ENCODE assay signal across 27 cellular contexts in genomic region chr1:6753320-6754140, GRCh38. TPM values are rescaled to one million over a fixed set of nuclear protein-coding genes. Genes with fewer than 3 reads are reported as not detected.
DNase-seq lines count a peak whose midpoint lies in the region; ATAC-seq and TF ChIP-seq lines count a peak whose summit lies in the region.
"Had no signal": no experiment of that assay in that cellular context is flagged by ENCODE, and none has a peak within 500 bp of the region (broad histone marks: within the 10 kb centered on the region; RNA-seq: fewer than 3 reads in every experiment).

No MANE protein-coding gene starts in this region.

- H3K27ac Mint-ChIP-seq in glutamatergic neuron (ENCODE audit: unreplicated experiment) = peak overlapping the region; percentile 23
- H3K27ac Mint-ChIP-seq: activated B cell treated with CpG ODN at 0.5 μM for 24 hours; activated CD4-positive, alpha-beta memory T cell treated with anti-CD3 and anti-CD28 coated beads, Interleukin-2, amount 10 ng/mL, durations not matched to agents 7 days and 5 days; CD4-positive, alpha-beta T cell; natural killer cell treated with Interleukin-12 subunit alpha and Interleukin-12 subunit beta and Interleukin-15 and Interleukin-18, amount 100 ng/mL, for 72 hours; T-helper 17 cell had no signal

- H3K4me3 Mint-ChIP-seq in glutamatergic neuron (ENCODE audit: unreplicated experiment) = no peak overlapping the region
- H3K4me3 Mint-ChIP-seq: activated B cell treated with CpG ODN at 0.5 μM for 24 hours; activated CD4-positive, alpha-beta memory T cell treated with anti-CD3 and anti-CD28 coated beads, Interleukin-2, amount 10 ng/mL, durations not matched to agents 7 days and 5 days; CD4-positive, alpha-beta T cell; natural killer cell treated with Interleukin-12 subunit alpha and Interleukin-12 subunit beta and Interleukin-15 and Interleukin-18, amount 100 ng/mL, for 72 hours; T-helper 17 cell had no signal

- TF ChIP-seq CTCF in AG10803 (conservative IDR thresholded peaks at IDR 0.05; ENCODE audit: low read length) (no peak), glutamatergic neuron (IDR thresholded peaks at IDR 0.05; ENCODE audit: partially characterized antibody, unreplicated experiment) (no peak), WERI-Rb-1 (IDR thresholded peaks at IDR 0.05; ENCODE audit: low read depth, low read length) (no peak)

- H3K36me3 ChIP-seq in WERI-Rb-1 = no peaks in the 10 kb centered on the region
- H3K36me3 ChIP-seq: gastroesophageal sphincter, pancreas, right lobe of liver, SJCRH30, vagina had no signal

- no peaks in the 10 kb centered on the region for H3K27me3 ChIP-seq in WERI-Rb-1 (ENCODE audit: insufficient read depth, low read depth, severe bottlenecking)
- H3K27me3 ChIP-seq: gastroesophageal sphincter, pancreas, right lobe of liver, vagina had no signal

- H3K27ac ChIP-seq in WERI-Rb-1 = no peak overlapping the region
- H3K27ac ChIP-seq: gastroesophageal sphincter, pancreas, right lobe of liver, SJCRH30, vagina had no signal

- peaks cover 1% of the 10 kb centered on the region for H3K27me3 Mint-ChIP-seq in glutamatergic neuron (ENCODE audit: unreplicated experiment)

- H3K4me3 ChIP-seq in AG10803 (ENCODE audit: low read length) (no peak overlapping the region), WERI-Rb-1 (ENCODE audit: low read depth, low read length) (no peak overlapping the region)
- H3K4me3 ChIP-seq: gastroesophageal sphincter, pancreas, right lobe of liver, SJCRH30, vagina had no signal

- peaks cover 6% of the 10 kb centered on the region for H3K9me3 Mint-ChIP-seq in glutamatergic neuron (ENCODE audit: unreplicated experiment)
- H3K9me3 Mint-ChIP-seq: activated CD4-positive, alpha-beta memory T cell treated with anti-CD3 and anti-CD28 coated beads, Interleukin-2, amount 10 ng/mL, durations not matched to agents 7 days and 5 days; CD4-positive, alpha-beta T cell; natural killer cell treated with Interleukin-12 subunit alpha and Interleukin-12 subunit beta and Interleukin-15 and Interleukin-18, amount 100 ng/mL, for 72 hours had no signal

- no peaks in the 10 kb centered on the region for H3K36me3 Mint-ChIP-seq in glutamatergic neuron (ENCODE audit: unreplicated experiment)
- H3K36me3 Mint-ChIP-seq: natural killer cell treated with Interleukin-12 subunit alpha and Interleukin-12 subunit beta and Interleukin-15 and Interleukin-18, amount 100 ng/mL, for 72 hours had no signal

- ATAC-seq in HG02588 (IDR thresholded peaks at IDR 0.05; ENCODE audit: unreplicated experiment) = no peak
- no peak for ATAC-seq in HG03457 (IDR thresholded peaks at IDR 0.05; ENCODE audit: unreplicated experiment)
- ATAC-seq: gastroesophageal sphincter; left colon; natural killer cell treated with Interleukin-12 subunit alpha and Interleukin-12 subunit beta and Interleukin-15 and Interleukin-18, amount 100 ng/mL, for 72 hours; pancreas; PC-3; right lobe of liver; T-helper 17 cell had no signal

- no peaks in the 10 kb centered on the region for H3K9me3 ChIP-seq in WERI-Rb-1 (ENCODE audit: severe bottlenecking)
- H3K9me3 ChIP-seq: gastroesophageal sphincter, pancreas, right lobe of liver, vagina had no signal

- DNase-seq in AG10803 (ENCODE audit: low read depth) (peak; percentile 17), HT1080 (ENCODE audit: low read depth) (peak; percentile 55), RPMI7951 (ENCODE audit: low read depth) (peak; percentile 44), glutamatergic neuron (no peak), WERI-Rb-1 (no peak), activated gamma-delta T cell (lab: John Stamatoyannopoulos, UW) (no peak)
- DNase-seq: activated B cell treated with CpG ODN at 0.5 μM for 24 hours; activated CD4-positive, alpha-beta memory T cell treated with anti-CD3 and anti-CD28 coated beads, Interleukin-2, amount 10 ng/mL, durations not matched to agents 7 days and 5 days; activated naive CD4-positive, alpha-beta T cell; activated T-cell treated with anti-CD3 and anti-CD28 coated beads for 4 hours; CD4-positive, alpha-beta T cell; central memory CD4-positive, alpha-beta T cell; DMS 273 treated with DMSO at 0.1 percent for 48 hours; GOT3; left colon; NCI-H526; pancreas; PC-3; right lobe of liver; SJCRH30; substantia nigra; T-helper 17 cell had no signal

- peaks cover 7% of the 10 kb centered on the region for H3K4me1 Mint-ChIP-seq in glutamatergic neuron (ENCODE audit: low read depth, unreplicated experiment)
- H3K4me1 Mint-ChIP-seq: activated CD4-positive, alpha-beta memory T cell treated with anti-CD3 and anti-CD28 coated beads, Interleukin-2, amount 10 ng/mL, durations not matched to agents 7 days and 5 days; T-helper 17 cell had no signal

RNA-seq across cellular contexts. Expression of gene CAMTA1, which starts 31.7 kb away (rescaled TPM):
- total RNA-seq in HT1080 (2014; rRNA removed; shearing (Covaris generic)) = 48.1 and 59.2 TPM in 2 replicates
- 118 and 132 TPM in 2 replicates for polyA plus RNA-seq in HT1080 (2015; cell fraction: cytosol; rRNA removed)
- polyA plus RNA-seq in HT1080 (2015; cell fraction: nucleus; rRNA removed) = 26.7 and 31.8 TPM in 2 replicates
- total RNA-seq in RPMI7951 (2014; rRNA removed; shearing (Covaris generic)) = 86.7 and 91.0 TPM in 2 replicates
- total RNA-seq in glutamatergic neuron (ENCODE audit: unreplicated experiment) = 77.2 TPM

RNA-seq across cellular contexts. Expression of gene DNAJC11, which starts 51.9 kb away (rescaled TPM):
- total RNA-seq in HT1080 (2014; rRNA removed; shearing (Covaris generic)) = 40.6 and 44.7 TPM in 2 replicates
- polyA plus RNA-seq in HT1080 (2015; cell fraction: cytosol; rRNA removed) = 39.7 and 40.5 TPM in 2 replicates
- 72.2 and 80.9 TPM in 2 replicates for polyA plus RNA-seq in HT1080 (2015; cell fraction: nucleus; rRNA removed)
- total RNA-seq in RPMI7951 (2014; rRNA removed; shearing (Covaris generic)) = 18.2 and 24.6 TPM in 2 replicates
- total RNA-seq in glutamatergic neuron (ENCODE audit: unreplicated experiment) = 74.1 TPM

Comparison
In these comparisons a context has a peak if more than half of its experiments do, and no peak if none do; other contexts are left out.
1. DNase-seq: peak in AG10803 (single experiment), HT1080 (single experiment) and RPMI7951 (single experiment); none in glutamatergic neuron (single experiment), WERI-Rb-1 (single experiment) and activated gamma-delta T cell (single experiment).